In genomic region chr10:62050941-62051433, GRCh38 we compare ENCODE assay signal across 8 cellular contexts.
DNase-seq lines count a peak whose midpoint lies in the region; ATAC-seq and TF ChIP-seq lines count a peak whose summit lies in the region.

No MANE protein-coding gene starts in this region.

- peak overlapping the region; percentile 86 for H3K4me3 Mint-ChIP-seq in dendritic cell treated with granulocyte-macrophage colony-stimulating factor and Interleukin-4, amounts not matched to agents 40 ng/mL and 50 ng/mL, for 4 days

- peak; percentile 46 for TF ChIP-seq POLR2A in GM19193 (IDR thresholded peaks at IDR 0.05; ENCODE audit: extremely low read depth, insufficient read depth, insufficient read length)

- in situ Hi-C loops in ACHN (cut with HindIII; ENCODE audit: low pct_ligation_motif_present, low pct_unique_long_range_greater_than_20kb, low sequenced_read_pairs), result no loop called here

- no peak overlapping the region for H3K4me3 ChIP-seq in mucosa of stomach (ENCODE audit: low read length)

- no peaks in the 10 kb centered on the region for H3K36me3 ChIP-seq in mucosa of stomach (ENCODE audit: control insufficient read depth, insufficient read depth, low read length)

- intact Hi-C loops in dendritic cell treated with granulocyte-macrophage colony-stimulating factor and Interleukin-4, amounts not matched to agents 40 ng/mL and 50 ng/mL, for 4 days (cut with micrococcal nuclease), result no loop called here

- no peaks in the 10 kb centered on the region for H3K27me3 Mint-ChIP-seq in dendritic cell treated with granulocyte-macrophage colony-stimulating factor and Interleukin-4, amounts not matched to agents 40 ng/mL and 50 ng/mL, for 4 days

- H3K27ac Mint-ChIP-seq in dendritic cell treated with granulocyte-macrophage colony-stimulating factor and Interleukin-4, amounts not matched to agents 40 ng/mL and 50 ng/mL, for 4 days, result peak overlapping the region; percentile 92

- H3K9me3 ChIP-seq in mucosa of stomach (ENCODE audit: control insufficient read depth, low read length), result no peaks in the 10 kb centered on the region

- no peaks in the 10 kb centered on the region for H3K9me3 Mint-ChIP-seq in dendritic cell treated with granulocyte-macrophage colony-stimulating factor and Interleukin-4, amounts not matched to agents 40 ng/mL and 50 ng/mL, for 4 days

- peaks cover 71% of the 10 kb centered on the region for H3K4me1 Mint-ChIP-seq in dendritic cell treated with granulocyte-macrophage colony-stimulating factor and Interleukin-4, amounts not matched to agents 40 ng/mL and 50 ng/mL, for 4 days (ENCODE audit: low read depth)

- peak; percentile 35 for ATAC-seq in HG03460 (IDR thresholded peaks at IDR 0.05; ENCODE audit: unreplicated experiment)
- no peak for ATAC-seq in HG02840 (IDR thresholded peaks at IDR 0.05; ENCODE audit: low FRiP score, unreplicated experiment)

- DNase-seq in ACHN, result peak; percentile 93
- peak; percentile 80 to 84 for DNase-seq in activated CD4-positive, alpha-beta T cell treated with anti-CD3 and anti-CD28 coated beads for 4 hours
- DNase-seq in stimulated activated CD8-positive, alpha-beta memory T cell treated with anti-CD3 and anti-CD28 coated beads, Interleukin-7, amount 100 ng/mL, for 48 hours (ENCODE audit: extremely low read depth in 1 of 2, low read depth in 1 of 2), result peak; percentile 46 to 77

- no peaks in the 10 kb centered on the region for H3K27me3 ChIP-seq in mucosa of stomach (ENCODE audit: control insufficient read depth, insufficient read depth, low read length)

- peak overlapping the region; percentile 79 for H3K9ac ChIP-seq in mucosa of stomach (ENCODE audit: low read length)

- H3K4me1 ChIP-seq in mucosa of stomach (ENCODE audit: control insufficient read depth, insufficient read depth, low read length), result peaks cover 55% of the 10 kb centered on the region

- H3K36me3 Mint-ChIP-seq in dendritic cell treated with granulocyte-macrophage colony-stimulating factor and Interleukin-4, amounts not matched to agents 40 ng/mL and 50 ng/mL, for 4 days (ENCODE audit: low read depth), result peaks cover 49% of the 10 kb centered on the region
